1 cellular context compared by ENCODE assay signal in genomic region chr2:231241755-231242507, GRCh38.
TF ChIP-seq lines count a peak whose summit lies in the region.

No MANE protein-coding gene starts in this region.

TF ChIP-seq in WTC11, 78 proteins besides CTCF, POLR2A, EP300 and RAD21 (continued from another document):
- TF ChIP-seq, protein P1, sequence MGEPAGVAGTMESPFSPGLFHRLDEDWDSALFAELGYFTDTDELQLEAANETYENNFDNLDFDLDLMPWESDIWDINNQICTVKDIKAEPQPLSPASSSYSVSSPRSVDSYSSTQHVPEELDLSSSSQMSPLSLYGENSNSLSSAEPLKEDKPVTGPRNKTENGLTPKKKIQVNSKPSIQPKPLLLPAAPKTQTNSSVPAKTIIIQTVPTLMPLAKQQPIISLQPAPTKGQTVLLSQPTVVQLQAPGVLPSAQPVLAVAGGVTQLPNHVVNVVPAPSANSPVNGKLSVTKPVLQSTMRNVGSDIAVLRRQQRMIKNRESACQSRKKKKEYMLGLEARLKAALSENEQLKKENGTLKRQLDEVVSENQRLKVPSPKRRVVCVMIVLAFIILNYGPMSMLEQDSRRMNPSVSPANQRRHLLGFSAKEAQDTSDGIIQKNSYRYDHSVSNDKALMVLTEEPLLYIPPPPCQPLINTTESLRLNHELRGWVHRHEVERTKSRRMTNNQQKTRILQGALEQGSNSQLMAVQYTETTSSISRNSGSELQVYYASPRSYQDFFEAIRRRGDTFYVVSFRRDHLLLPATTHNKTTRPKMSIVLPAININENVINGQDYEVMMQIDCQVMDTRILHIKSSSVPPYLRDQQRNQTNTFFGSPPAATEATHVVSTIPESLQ (CRISPR knock-in tag; IDR thresholded peaks at IDR 0.05), result no peak
- TF ChIP-seq FOXP4 (CRISPR knock-in tag; IDR thresholded peaks at IDR 0.05) (no peak), EMX1 (CRISPR knock-in tag; IDR thresholded peaks at IDR 0.05) (no peak), ZNF317 (CRISPR knock-in tag; IDR thresholded peaks at IDR 0.05; ENCODE audit: borderline replicate concordance, low read depth) (no peak), NR1H2 (CRISPR knock-in tag; IDR thresholded peaks at IDR 0.05) (no peak), ZNF512 (CRISPR knock-in tag; IDR thresholded peaks at IDR 0.05; ENCODE audit: borderline replicate concordance) (no peak)
